19 cellular contexts compared by ENCODE assay signal in genomic region chr11:69209421-69209820, GRCh38. TPM values are rescaled to one million over a fixed set of nuclear protein-coding genes. Genes with fewer than 3 reads are reported as not detected.
DNase-seq lines count a peak whose midpoint lies in the region; ATAC-seq, FAIRE-seq and TF ChIP-seq lines count a peak whose summit lies in the region.
"Had no signal": no experiment of that assay in that cellular context is flagged by ENCODE, and none has a peak within 500 bp of the region (broad histone marks: within the 10 kb centered on the region; RNA-seq: fewer than 3 reads in every experiment).

No MANE protein-coding gene starts in this region.

- H3K4me3 Mint-ChIP-seq in natural killer cell treated with Interleukin-12 subunit alpha and Interleukin-12 subunit beta and Interleukin-15 and Interleukin-18, amount 100 ng/mL, for 72 hours, result no peak overlapping the region
- H3K4me3 Mint-ChIP-seq in natural killer cell (no peak overlapping the region), nephron progenitor cell (no peak overlapping the region)
- H3K4me3 Mint-ChIP-seq: CD8-positive, alpha-beta memory T cell had no signal

- TF ChIP-seq CTCF in natural killer cell (IDR thresholded peaks at IDR 0.05) (no peak), K562 (IDR thresholded peaks at IDR 0.05 in 2 of 3, conservative IDR thresholded peaks at IDR 0.05 in 1 of 3; ENCODE audit: insufficient read depth in 2 of 3, low read depth in 1 of 3, low read length in 3 of 3) (no peak), tibial artery (IDR thresholded peaks at IDR 0.05) (no peak), nephron progenitor cell (IDR thresholded peaks at IDR 0.05) (no peak)

- no peaks in the 10 kb centered on the region for H3K4me1 Mint-ChIP-seq in natural killer cell treated with Interleukin-12 subunit alpha and Interleukin-12 subunit beta and Interleukin-15 and Interleukin-18, amount 100 ng/mL, for 72 hours (ENCODE audit: low read depth in 2 of 2)
- H3K4me1 Mint-ChIP-seq in natural killer cell (no peaks in the 10 kb centered on the region), nephron progenitor cell (peaks cover 38% of the 10 kb centered on the region)
- H3K4me1 Mint-ChIP-seq: CD8-positive, alpha-beta memory T cell had no signal

- peaks cover 9 to 20% of the 10 kb centered on the region in 2 donors for H3K27me3 Mint-ChIP-seq in natural killer cell treated with Interleukin-12 subunit alpha and Interleukin-12 subunit beta and Interleukin-15 and Interleukin-18, amount 100 ng/mL, for 72 hours
- H3K27me3 Mint-ChIP-seq in natural killer cell (ENCODE audit: low read depth in 2 of 2) (peaks cover 16 to 26% of the 10 kb centered on the region in 2 donors), nephron progenitor cell (ENCODE audit: low read depth, poor library complexity) (peaks cover 29% of the 10 kb centered on the region)

- H3K4me3 ChIP-seq in K562, result no peak overlapping the region
- H3K4me3 ChIP-seq in neuronal stem cell (ENCODE audit: low read length in 2 of 2), result no peak overlapping the region
- H3K4me3 ChIP-seq in tibial artery, result no peak overlapping the region
- H3K4me3 ChIP-seq: A549, BLaER1 had no signal

- intact Hi-C loops in natural killer cell (cut with micrococcal nuclease), result no loop called here
- intact Hi-C loops in K562 (cut with micrococcal nuclease), result no loop called here
- intact Hi-C loops in tibial artery (cut with DNase I; ENCODE audit: low total_unique reads), result no loop called here

- H3K14ac ChIP-seq in neuronal stem cell (ENCODE audit: low read length), result peak overlapping the region; percentile 15

- H3K9me3 Mint-ChIP-seq in natural killer cell treated with Interleukin-12 subunit alpha and Interleukin-12 subunit beta and Interleukin-15 and Interleukin-18, amount 100 ng/mL, for 72 hours, result peaks cover 3% of the 10 kb centered on the region
- H3K9me3 Mint-ChIP-seq in natural killer cell (peaks cover 0 to under 1% of the 10 kb centered on the region in 2 donors), nephron progenitor cell (peaks cover 6% of the 10 kb centered on the region)
- H3K9me3 Mint-ChIP-seq: CD8-positive, alpha-beta memory T cell had no signal

- H2BK120ac ChIP-seq in neuronal stem cell (ENCODE audit: low read depth, low read length), result peak overlapping the region; percentile 38

- H2BK5ac ChIP-seq in neuronal stem cell (ENCODE audit: low read length), result peak overlapping the region; percentile 45

- no peak for FAIRE-seq in K562 (lab: Jason Lieb, UNC)
- FAIRE-seq: A549, GM12892, H1 had no signal

- CTCF ChIA-PET in K562 (lab: Yijun Ruan, JAX; ENCODE audit: low intra/inter-chr PET ratio), result no interaction called here

- H3K4me1 ChIP-seq in K562 (replicated peaks in 1 of 2; ENCODE audit: control insufficient read depth in 2 of 2, insufficient read depth in 2 of 2, low read length in 2 of 2) (peaks cover 14 to 21% of the 10 kb centered on the region in 2 experiments), neuronal stem cell (ENCODE audit: control insufficient read depth in 2 of 2, insufficient read depth in 1 of 2, low read depth in 1 of 2, low read length in 2 of 2) (peaks cover 0 to 2% of the 10 kb centered on the region in 2 donors), tibial artery (no peaks in the 10 kb centered on the region)
- H3K4me1 ChIP-seq: A549, Caco-2 had no signal

- no TSS peak for BruUV-seq in K562 (replicated peaks; lab: Mats Ljungman, UMichigan)

- DNase-seq in natural killer cell treated with Interleukin-12 subunit alpha and Interleukin-12 subunit beta and Interleukin-15 and Interleukin-18, amount 100 ng/mL, for 72 hours (ENCODE audit: low spot score), result peak; percentile 5
- DNase-seq in natural killer cell (no peak), K562 (ENCODE audit: extremely low read depth in 1 of 4, low spot score in 3 of 4) (no peak), neuronal stem cell (ENCODE audit: low spot score) (no peak), tibial artery (peak; percentile 4 to 38), inferior parietal cortex (ENCODE audit: extremely low spot score) (no peak), nephron progenitor cell (no peak)
- no peak for DNase-seq in stimulated activated CD8-positive, alpha-beta memory T cell treated with anti-CD3 and anti-CD28 coated beads, Interleukin-4, amount 100 ng/mL, for 48 hours
- DNase-seq: AML-193, DND-41, GDM1 had no signal

- WGBS in K562 (ENCODE audit: insufficient coverage, low coverage, missing lambda C conversion rate), result 34% methylated on average over 7 of the region's 12 CpGs
- no CpG with 5 or more reads among the region's 12 CpGs for WGBS in neuronal stem cell (ENCODE audit: extremely low coverage in 2 of 2, insufficient read length in 2 of 2, insufficient replicate concordance in 1 of 2), 2 donors

- H2BK15ac ChIP-seq in neuronal stem cell (ENCODE audit: low read length), result peak overlapping the region; percentile 78

- H3K9me1 ChIP-seq in K562 (ENCODE audit: control insufficient read depth, insufficient read depth, low read length), result no peaks in the 10 kb centered on the region

- TF ChIP-seq POLR2A in K562 (conservative IDR thresholded peaks at IDR 0.05), result no peak

- H2AK5ac ChIP-seq in neuronal stem cell (ENCODE audit: low read depth, low read length), result peak overlapping the region; percentile 91

- in situ Hi-C loops in K562 (cut with MboI), result no loop called here

- no peak overlapping the region for H3K18ac ChIP-seq in neuronal stem cell (ENCODE audit: low read length)

- no peak for TF ChIP-seq RAD21 in K562 (CRISPR knock-in tag; conservative IDR thresholded peaks at IDR 0.05 in 1 of 2, IDR thresholded peaks at IDR 0.05 in 1 of 2)

- H3K9ac ChIP-seq in K562 (ENCODE audit: insufficient read depth in 1 of 2, low read depth in 2 of 2, low read length in 2 of 2) (peak overlapping the region in 1 of 2 experiments; percentile 7; a peak in 1 of 4 replicates), neuronal stem cell (ENCODE audit: low read depth, low read length, poor library complexity) (no peak overlapping the region)
- H3K9ac ChIP-seq: BLaER1 had no signal

- H3K9me3 ChIP-seq in K562 (replicated peaks; ENCODE audit: control insufficient read depth, insufficient read depth, low read depth, low read length), result no peaks in the 10 kb centered on the region
- H3K9me3 ChIP-seq in neuronal stem cell (replicated peaks in 1 of 2; ENCODE audit: control insufficient read depth in 2 of 2, insufficient read depth in 1 of 2, low read depth in 1 of 2, low read length in 2 of 2), result peaks cover 0 to 2% of the 10 kb centered on the region in 2 donors
- H3K9me3 ChIP-seq in tibial artery, result peaks cover 0 to 7% (median 0%) of the 10 kb centered on the region in 3 donors

- POLR2A ChIA-PET in K562 (lab: Yijun Ruan, JAX), result no interaction called here

- no peak for TF ChIP-seq EP300 in K562 (IDR thresholded peaks at IDR 0.05; ENCODE audit: low read length)

- no peak overlapping the region for H4K8ac ChIP-seq in neuronal stem cell (ENCODE audit: low read depth, low read length)

- no peak overlapping the region for H3K23ac ChIP-seq in neuronal stem cell (ENCODE audit: low read depth, low read length, poor library complexity)

- no peaks in the 10 kb centered on the region for H3K36me3 Mint-ChIP-seq in natural killer cell treated with Interleukin-12 subunit alpha and Interleukin-12 subunit beta and Interleukin-15 and Interleukin-18, amount 100 ng/mL, for 72 hours
- H3K36me3 Mint-ChIP-seq in natural killer cell (no peaks in the 10 kb centered on the region), nephron progenitor cell (ENCODE audit: low read depth) (no peaks in the 10 kb centered on the region)
- H3K36me3 Mint-ChIP-seq: CD8-positive, alpha-beta memory T cell had no signal

- H3K36me3 ChIP-seq in K562 (ENCODE audit: control insufficient read depth, insufficient read depth, low read length) (no peaks in the 10 kb centered on the region), neuronal stem cell (replicated peaks in 1 of 2; ENCODE audit: control insufficient read depth in 2 of 2, insufficient read depth in 2 of 2, low read length in 2 of 2) (no peaks in the 10 kb centered on the region), tibial artery (no peaks in the 10 kb centered on the region)
- H3K36me3 ChIP-seq: BLaER1 had no signal

- no peak overlapping the region for H2AFZ ChIP-seq in K562 (ENCODE audit: low read depth, low read length)
- no peak overlapping the region for H2AFZ ChIP-seq in neuronal stem cell (ENCODE audit: low read length)

- H3K79me2 ChIP-seq in K562 (ENCODE audit: control insufficient read depth, insufficient read depth, low read length), result no peaks in the 10 kb centered on the region

- no peak overlapping the region for H2BK12ac ChIP-seq in neuronal stem cell (ENCODE audit: low read length)

- H4K91ac ChIP-seq in neuronal stem cell (ENCODE audit: low read depth, low read length, poor library complexity), result no peak overlapping the region

- no peaks in the 10 kb centered on the region for H3K79me1 ChIP-seq in neuronal stem cell (ENCODE audit: low read depth, low read length)

- ATAC-seq in natural killer cell treated with Interleukin-12 subunit alpha and Interleukin-12 subunit beta and Interleukin-15 and Interleukin-18, amount 100 ng/mL, for 72 hours, result no peak
- ATAC-seq in natural killer cell (no peak), K562 (no peak)
- ATAC-seq: HCT116 had no signal

- no peak overlapping the region for H3K4ac ChIP-seq in neuronal stem cell (ENCODE audit: low read length)

- H4K20me1 ChIP-seq in K562 (replicated peaks; ENCODE audit: control insufficient read depth, insufficient read depth, low read length), result no peaks in the 10 kb centered on the region
- H4K20me1 ChIP-seq: BLaER1 had no signal

- no peak overlapping the region; the same call in 1 of the 2 replicates for H3K4me2 ChIP-seq in K562 (ENCODE audit: insufficient read depth, low read length)
- no peak overlapping the region for H3K4me2 ChIP-seq in neuronal stem cell (ENCODE audit: insufficient read depth, low read length, poor library complexity, severe bottlenecking)
- H3K4me2 ChIP-seq: A549, BLaER1 had no signal

- H3K27ac Mint-ChIP-seq in natural killer cell treated with Interleukin-12 subunit alpha and Interleukin-12 subunit beta and Interleukin-15 and Interleukin-18, amount 100 ng/mL, for 72 hours, result no peak overlapping the region
- H3K27ac Mint-ChIP-seq in natural killer cell (no peak overlapping the region), nephron progenitor cell (no peak overlapping the region)
- H3K27ac Mint-ChIP-seq: CD8-positive, alpha-beta memory T cell had no signal

- H3K27me3 ChIP-seq in K562 (ENCODE audit: control insufficient read depth in 2 of 2, insufficient read depth in 2 of 2, low read length in 2 of 2) (peaks cover 11 to 44% of the 10 kb centered on the region in 2 experiments), neuronal stem cell (ENCODE audit: control insufficient read depth in 3 of 3, insufficient read depth in 3 of 3, low read depth in 1 of 3, low read length in 3 of 3) (peaks cover 0 to 13% (median 0%) of the 10 kb centered on the region in 3 experiments), tibial artery (peaks cover 0 to 21% of the 10 kb centered on the region in 2 donors)
- H3K27me3 ChIP-seq: BLaER1 had no signal

- no peak overlapping the region for H3K27ac ChIP-seq in K562 (ENCODE audit: extremely low read depth, low read depth, low read length)
- no peak overlapping the region for H3K27ac ChIP-seq in neuronal stem cell (replicated peaks; ENCODE audit: low read length)
- no peak overlapping the region for H3K27ac ChIP-seq in tibial artery
- H3K27ac ChIP-seq: BLaER1, HL-60 had no signal

RNA-seq across cellular contexts. Expression of gene SMIM38, which starts 53.7 kb away (rescaled TPM):
- under 1 TPM in 1 of 2 donors, not detected in 1; 0.89 TPM for total RNA-seq in natural killer cell treated with Interleukin-12 subunit alpha and Interleukin-12 subunit beta and Interleukin-15 and Interleukin-18, amount 100 ng/mL, for 72 hours
- total RNA-seq in natural killer cell, result under 1 TPM; 0.23 to 0.42 (median 0.40) TPM
- total RNA-seq in K562 (2011; cell fraction: chromatin; rRNA removed; ENCODE audit: low replicate concordance), result 4.9 and 7.8 TPM in 2 replicates
- total RNA-seq in K562 (2011; cell fraction: nucleolus; rRNA removed), result 5.0 and 7.9 TPM in 2 replicates
- total RNA-seq in K562 (2011; cell fraction: nucleoplasm; rRNA removed), result 4.7 and 5.7 TPM in 2 replicates
- total RNA-seq in K562 (2014; rRNA removed), result 0.33 and 1.2 TPM in 2 replicates
- total RNA-seq in K562 (2014; rRNA removed; fragmentation: Illumina TruSeq; extraction: Trizol), result 0.06 and 0.15 TPM in 2 replicates
- 0.11 and 0.14 TPM in 2 replicates for total RNA-seq in K562 (2015; rRNA removed; fragmentation: Illumina TruSeq; extraction: Trizol)
- 0.27 and 0.38 TPM in 2 replicates for total RNA-seq in K562 (2021)
- 0.34 and 0.99 TPM in 2 replicates for polyA plus RNA-seq in K562 (2011; rRNA removed)
- polyA plus RNA-seq in K562 (2011; cell fraction: cytosol; rRNA removed), result 0.35 and 0.67 TPM in 2 replicates
- polyA plus RNA-seq in K562 (2011; cell fraction: nucleus; rRNA removed), result 1.3 and 4.0 TPM in 2 replicates
- 0.12 and 0.68 TPM in 2 replicates for polyA plus RNA-seq in K562 (2012)
- 0.21 TPM in 2 replicates for polyA plus RNA-seq in K562 (2014; fragmentation: Illumina TruSeq; extraction: Trizol)
- not detected for polyA plus RNA-seq in K562 (2014; fragmentation: Nextera tagmentation; extraction: Ambion mirVana)
- polyA plus RNA-seq in K562 (2014; rRNA removed), result 0.07 and 0.36 TPM in 2 replicates
- 0.24 and 1.5 TPM in 2 replicates for polyA minus RNA-seq in K562 (2011; rRNA and poly(A)+ RNA removed)
- 1.7 and 1.9 TPM in 2 replicates for polyA minus RNA-seq in K562 (2011; cell fraction: cytosol; rRNA and poly(A)+ RNA removed)
- 1.1 and 1.3 TPM in 2 replicates for polyA minus RNA-seq in K562 (2011; cell fraction: nucleus; rRNA and poly(A)+ RNA removed)
- 0.26 TPM for polyA plus RNA-seq in neuronal stem cell (2013, experiment 1 of 2)
- polyA plus RNA-seq in neuronal stem cell (2013, experiment 2 of 2), result 0.36 TPM
- polyA plus RNA-seq: CD8-positive, alpha-beta memory T cell had no signal

Comparison
In these comparisons a context has a peak if more than half of its experiments do, and no peak if none do; other contexts are left out.
1. DNase-seq: peak in natural killer cell treated with Interleukin-12 subunit alpha and Interleukin-12 subunit beta and Interleukin-15 and Interleukin-18, amount 100 ng/mL, for 72 hours (single experiment) and tibial artery (2 of 2); none in natural killer cell (single experiment), K562 (0 of 4), neuronal stem cell (single experiment), inferior parietal cortex (single experiment), nephron progenitor cell (single experiment) and stimulated activated CD8-positive, alpha-beta memory T cell treated with anti-CD3 and anti-CD28 coated beads, Interleukin-4, amount 100 ng/mL, for 48 hours (single experiment).